Comparison of ENCODE assay signal across 42 cellular contexts in genomic region chr9:122173670-122174069, GRCh38. TPM values are rescaled to one million over a fixed set of nuclear protein-coding genes. Genes with fewer than 3 reads are reported as not detected.
"Had no signal": no experiment of that assay in that cellular context is flagged by ENCODE, and none has a peak within 500 bp of the region (broad histone marks: within the 10 kb centered on the region; RNA-seq: fewer than 3 reads in every experiment).

No MANE protein-coding gene starts in this region.

- H3K4me1 Mint-ChIP-seq: activated naive CD4-positive, alpha-beta T cell treated with anti-CD3 and anti-CD28 coated beads, Interleukin-2, amount 10 ng/mL, durations not matched to agents 7 days and 5 days; activated naive CD4-positive, alpha-beta T cell treated with anti-CD3 and anti-CD28 coated beads, Interleukin-2, amount 50 U/mL, for 24 hours; activated naive CD8-positive, alpha-beta T cell treated with anti-CD3 and anti-CD28 coated beads for 36 hours; activated naive CD8-positive, alpha-beta T cell treated with anti-CD3 and anti-CD28 coated beads, Interleukin-2, amount 10 ng/mL, durations not matched to agents 7 days and 5 days; activated naive CD8-positive, alpha-beta T cell treated with anti-CD3 and anti-CD28 coated beads, Interleukin-2, amount 50 U/mL, for 24 hours; activated T-helper 17 cell treated with anti-CD3 and anti-CD28 coated beads, Interleukin-2, amount 50 U/mL, for 72 hours; brain; central memory CD8-positive, alpha-beta T cell had no signal

- H3K4me3 ChIP-seq: adrenal gland, ascending aorta, body of pancreas, breast epithelium, cardiac muscle cell had no signal

- H3K36me3 Mint-ChIP-seq: activated naive CD4-positive, alpha-beta T cell treated with anti-CD3 and anti-CD28 coated beads, Interleukin-2, amount 10 ng/mL, durations not matched to agents 7 days and 5 days; activated naive CD4-positive, alpha-beta T cell treated with anti-CD3 and anti-CD28 coated beads, Interleukin-2, amount 50 U/mL, for 24 hours; activated naive CD4-positive, alpha-beta T cell treated with anti-CD3 and anti-CD28 coated beads, Interleukin-2, amount 50 U/mL, for 72 hours; activated naive CD8-positive, alpha-beta T cell; activated naive CD8-positive, alpha-beta T cell treated with anti-CD3 and anti-CD28 coated beads for 36 hours; activated naive CD8-positive, alpha-beta T cell treated with anti-CD3 and anti-CD28 coated beads, Interleukin-2, amount 10 ng/mL, durations not matched to agents 7 days and 5 days; brain had no signal

- DNase-seq: activated effector memory CD4-positive, alpha-beta T cell treated with anti-CD3 and anti-CD28 coated beads, Interleukin-2, amount 50 U/mL, for 16 hours; activated effector memory CD4-positive, alpha-beta T cell treated with Interleukin-2 at 50 U/mL for 16 hours; activated gamma-delta T cell; activated gamma-delta T cell treated with Interleukin-2 at 50 U/mL for 16 hours; activated naive CD4-positive, alpha-beta T cell; activated naive CD4-positive, alpha-beta T cell treated with anti-CD3 and anti-CD28 coated beads for 36 hours; activated naive CD4-positive, alpha-beta T cell treated with anti-CD3 and anti-CD28 coated beads, Interleukin-2, amount 10 ng/mL, durations not matched to agents 7 days and 5 days; activated naive CD4-positive, alpha-beta T cell treated with anti-CD3 and anti-CD28 coated beads, Interleukin-2, amount 50 U/mL, for 16 hours; activated naive CD4-positive, alpha-beta T cell treated with Interleukin-2 at 50 U/mL for 16 hours; activated naive CD8-positive, alpha-beta T cell treated with anti-CD3 and anti-CD28 coated beads for 36 hours; activated naive CD8-positive, alpha-beta T cell treated with anti-CD3 and anti-CD28 coated beads, Interleukin-2, amount 10 ng/mL, durations not matched to agents 7 days and 5 days; activated naive CD8-positive, alpha-beta T cell treated with anti-CD3 and anti-CD28 coated beads, Interleukin-2, amount 50 U/mL, for 24 hours; activated T-cell treated with anti-CD3 and anti-CD28 coated beads for 4 hours; activated T-cell treated with anti-CD3 and anti-CD28 coated beads, Interleukin-2, amount 50 U/mL, for 1 hour; activated T-cell treated with anti-CD3 and anti-CD28 coated beads, Interleukin-2, amount 50 U/mL, for 24 hours; activated T-cell treated with anti-CD3 and anti-CD28 coated beads, Interleukin-2, amount 50 U/mL, for 4 hours; activated T-cell treated with anti-CD3 and anti-CD28 coated beads, Interleukin-2, amount 50 U/mL, for 48 hours; activated T-cell treated with anti-CD3 and anti-CD28 coated beads, Interleukin-2, amount 50 U/mL, for 72 hours; adrenal gland; amniotic stem cell; amygdala; anterior cingulate cortex; aorta; body of pancreas; brain microvascular endothelial cell; caudate nucleus; central memory CD4-positive, alpha-beta T cell; cerebellar nuclear complex had no signal

- H3K9me3 ChIP-seq: adrenal gland, ascending aorta, body of pancreas, breast epithelium had no signal

- H3K36me3 ChIP-seq: adrenal gland, ascending aorta, brain microvascular endothelial cell, breast epithelium, cardiac muscle cell had no signal

- H3K27ac ChIP-seq: adrenal gland, ascending aorta, body of pancreas, brain microvascular endothelial cell, breast epithelium, cardiac muscle cell had no signal

- H3K27ac Mint-ChIP-seq: activated naive CD4-positive, alpha-beta T cell treated with anti-CD3 and anti-CD28 coated beads for 36 hours; activated naive CD4-positive, alpha-beta T cell treated with anti-CD3 and anti-CD28 coated beads, Interleukin-2, amount 10 ng/mL, durations not matched to agents 7 days and 5 days; activated naive CD4-positive, alpha-beta T cell treated with anti-CD3 and anti-CD28 coated beads, Interleukin-2, amount 50 U/mL, for 24 hours; activated naive CD4-positive, alpha-beta T cell treated with anti-CD3 and anti-CD28 coated beads, Interleukin-2, amount 50 U/mL, for 72 hours; activated naive CD8-positive, alpha-beta T cell; activated naive CD8-positive, alpha-beta T cell treated with anti-CD3 and anti-CD28 coated beads for 36 hours; activated naive CD8-positive, alpha-beta T cell treated with anti-CD3 and anti-CD28 coated beads, Interleukin-2, amount 10 ng/mL, durations not matched to agents 7 days and 5 days; activated naive CD8-positive, alpha-beta T cell treated with anti-CD3 and anti-CD28 coated beads, Interleukin-2, amount 50 U/mL, for 24 hours; activated T-cell treated with anti-CD3 and anti-CD28 coated beads, Interleukin-2, amount 50 U/mL, for 24 hours; activated T-cell treated with anti-CD3 and anti-CD28 coated beads, Interleukin-2, amount 50 U/mL, for 72 hours; activated T-helper 1 cell treated with anti-CD3 and anti-CD28 coated beads, Interleukin-12 subunit alpha, Interleukin-12 subunit beta, Interleukin-2, Interleukin-4 antibody, amounts not matched to agents 30 ng/mL and 10 ng/mL and 1 ng/mL, durations not matched to agents 14 hours and 24 hours and 36 hours; activated T-helper 17 cell treated with anti-CD3 and anti-CD28 coated beads, Interleukin-2, amount 50 U/mL, for 72 hours; activated T-helper 2 cell treated with anti-CD3 and anti-CD28 coated beads, Interferon-gamma antibody, Interleukin-2, Interleukin-4, amounts not matched to agents 10 μg/mL and 5 μg/mL and 100 μg/mL, durations not matched to agents 14 hours and 24 hours and 36 hours; brain had no signal

- H3K27me3 ChIP-seq: ascending aorta, body of pancreas, breast epithelium had no signal

- ATAC-seq: activated naive CD4-positive, alpha-beta T cell treated with anti-CD3 and anti-CD28 coated beads, Interleukin-2, amount 50 U/mL, for 72 hours; activated naive CD8-positive, alpha-beta T cell treated with anti-CD3 and anti-CD28 coated beads, Interleukin-2, amount 50 U/mL, for 24 hours; activated T-cell treated with anti-CD3 and anti-CD28 coated beads, Interleukin-2, amount 50 U/mL, for 4 hours; activated T-cell treated with anti-CD3 and anti-CD28 coated beads, Interleukin-2, amount 50 U/mL, for 72 hours; activated T-helper 17 cell treated with anti-CD3 and anti-CD28 coated beads, Interleukin-2, amount 50 U/mL, for 72 hours; body of pancreas had no signal

- H3K9me3 Mint-ChIP-seq: activated naive CD4-positive, alpha-beta T cell treated with anti-CD3 and anti-CD28 coated beads for 36 hours; activated naive CD4-positive, alpha-beta T cell treated with anti-CD3 and anti-CD28 coated beads, Interleukin-2, amount 10 ng/mL, durations not matched to agents 7 days and 5 days; activated naive CD4-positive, alpha-beta T cell treated with anti-CD3 and anti-CD28 coated beads, Interleukin-2, amount 50 U/mL, for 24 hours; activated naive CD4-positive, alpha-beta T cell treated with anti-CD3 and anti-CD28 coated beads, Interleukin-2, amount 50 U/mL, for 72 hours; activated naive CD8-positive, alpha-beta T cell treated with anti-CD3 and anti-CD28 coated beads for 36 hours; activated naive CD8-positive, alpha-beta T cell treated with anti-CD3 and anti-CD28 coated beads, Interleukin-2, amount 10 ng/mL, durations not matched to agents 7 days and 5 days; activated naive CD8-positive, alpha-beta T cell treated with anti-CD3 and anti-CD28 coated beads, Interleukin-2, amount 50 U/mL, for 24 hours; activated T-cell treated with anti-CD3 and anti-CD28 coated beads, Interleukin-2, amount 50 U/mL, for 24 hours; activated T-cell treated with anti-CD3 and anti-CD28 coated beads, Interleukin-2, amount 50 U/mL, for 4 hours; activated T-cell treated with anti-CD3 and anti-CD28 coated beads, Interleukin-2, amount 50 U/mL, for 72 hours; activated T-helper 1 cell treated with anti-CD3 and anti-CD28 coated beads, Interleukin-12 subunit alpha, Interleukin-12 subunit beta, Interleukin-2, Interleukin-4 antibody, amounts not matched to agents 30 ng/mL and 10 ng/mL and 1 ng/mL, durations not matched to agents 14 hours and 24 hours and 36 hours; activated T-helper 17 cell treated with anti-CD3 and anti-CD28 coated beads, Interleukin-2, amount 50 U/mL, for 72 hours; activated T-helper 2 cell treated with anti-CD3 and anti-CD28 coated beads, Interferon-gamma antibody, Interleukin-2, Interleukin-4, amounts not matched to agents 10 μg/mL and 5 μg/mL and 100 μg/mL, durations not matched to agents 14 hours and 24 hours and 36 hours; central memory CD8-positive, alpha-beta T cell had no signal

- H3K4me1 ChIP-seq: adrenal gland, ascending aorta, body of pancreas, breast epithelium had no signal

- H3K4me3 Mint-ChIP-seq: activated naive CD4-positive, alpha-beta T cell treated with anti-CD3 and anti-CD28 coated beads for 36 hours; activated naive CD4-positive, alpha-beta T cell treated with anti-CD3 and anti-CD28 coated beads, Interleukin-2, amount 10 ng/mL, durations not matched to agents 7 days and 5 days; activated naive CD4-positive, alpha-beta T cell treated with anti-CD3 and anti-CD28 coated beads, Interleukin-2, amount 50 U/mL, for 24 hours; activated naive CD8-positive, alpha-beta T cell; activated naive CD8-positive, alpha-beta T cell treated with anti-CD3 and anti-CD28 coated beads for 36 hours; activated naive CD8-positive, alpha-beta T cell treated with anti-CD3 and anti-CD28 coated beads, Interleukin-2, amount 10 ng/mL, durations not matched to agents 7 days and 5 days; activated naive CD8-positive, alpha-beta T cell treated with anti-CD3 and anti-CD28 coated beads, Interleukin-2, amount 50 U/mL, for 24 hours; activated T-cell treated with anti-CD3 and anti-CD28 coated beads, Interleukin-2, amount 50 U/mL, for 24 hours; activated T-cell treated with anti-CD3 and anti-CD28 coated beads, Interleukin-2, amount 50 U/mL, for 4 hours; activated T-cell treated with anti-CD3 and anti-CD28 coated beads, Interleukin-2, amount 50 U/mL, for 72 hours; activated T-helper 1 cell treated with anti-CD3 and anti-CD28 coated beads, Interleukin-12 subunit alpha, Interleukin-12 subunit beta, Interleukin-2, Interleukin-4 antibody, amounts not matched to agents 30 ng/mL and 10 ng/mL and 1 ng/mL, durations not matched to agents 14 hours and 24 hours and 36 hours; activated T-helper 17 cell treated with anti-CD3 and anti-CD28 coated beads, Interleukin-2, amount 50 U/mL, for 72 hours; brain; central memory CD8-positive, alpha-beta T cell had no signal

- FAIRE-seq: astrocyte, bronchial epithelial cell had no signal

RNA-seq across cellular contexts. Expression of gene MORN5, which starts 14.0 kb away (rescaled TPM):
- total RNA-seq: activated naive CD4-positive, alpha-beta T cell treated with anti-CD3 and anti-CD28 coated beads for 36 hours; activated naive CD8-positive, alpha-beta T cell treated with anti-CD3 and anti-CD28 coated beads for 36 hours; activated naive CD8-positive, alpha-beta T cell treated with anti-CD3 and anti-CD28 coated beads, Interleukin-2, amount 10 ng/mL, durations not matched to agents 7 days and 5 days; activated T-cell treated with anti-CD3 and anti-CD28 coated beads, Interleukin-2, amount 50 U/mL, for 4 hours; activated T-cell treated with anti-CD3 and anti-CD28 coated beads, Interleukin-2, amount 50 U/mL, for 72 hours; activated T-helper 1 cell treated with anti-CD3 and anti-CD28 coated beads, Interleukin-12 subunit alpha, Interleukin-12 subunit beta, Interleukin-2, Interleukin-4 antibody, amounts not matched to agents 30 ng/mL and 10 ng/mL and 1 ng/mL, durations not matched to agents 14 hours and 24 hours and 36 hours; activated T-helper 17 cell treated with anti-CD3 and anti-CD28 coated beads, Interleukin-2, amount 50 U/mL, for 72 hours; activated T-helper 2 cell treated with anti-CD3 and anti-CD28 coated beads, Interferon-gamma antibody, Interleukin-2, Interleukin-4, amounts not matched to agents 10 μg/mL and 5 μg/mL and 100 μg/mL, durations not matched to agents 14 hours and 24 hours and 36 hours; aorta; ascending aorta; astrocyte; body of pancreas; breast epithelium; bronchial epithelial cell; cardiac muscle cell; cardiac septum had no signal
- polyA plus RNA-seq: aorta, cardiac muscle cell had no signal

RNA-seq across cellular contexts. Expression of gene LHX6, which starts 55.1 kb away (rescaled TPM):
- total RNA-seq: activated naive CD8-positive, alpha-beta T cell treated with anti-CD3 and anti-CD28 coated beads, Interleukin-2, amount 10 ng/mL, durations not matched to agents 7 days and 5 days; activated T-helper 17 cell treated with anti-CD3 and anti-CD28 coated beads, Interleukin-2, amount 50 U/mL, for 72 hours; activated T-helper 2 cell treated with anti-CD3 and anti-CD28 coated beads, Interferon-gamma antibody, Interleukin-2, Interleukin-4, amounts not matched to agents 10 μg/mL and 5 μg/mL and 100 μg/mL, durations not matched to agents 14 hours and 24 hours and 36 hours had no signal
- polyA plus RNA-seq: aorta, cardiac muscle cell had no signal
